ENCODE assay signal across 17 cellular contexts in the genomic region with DNA sequence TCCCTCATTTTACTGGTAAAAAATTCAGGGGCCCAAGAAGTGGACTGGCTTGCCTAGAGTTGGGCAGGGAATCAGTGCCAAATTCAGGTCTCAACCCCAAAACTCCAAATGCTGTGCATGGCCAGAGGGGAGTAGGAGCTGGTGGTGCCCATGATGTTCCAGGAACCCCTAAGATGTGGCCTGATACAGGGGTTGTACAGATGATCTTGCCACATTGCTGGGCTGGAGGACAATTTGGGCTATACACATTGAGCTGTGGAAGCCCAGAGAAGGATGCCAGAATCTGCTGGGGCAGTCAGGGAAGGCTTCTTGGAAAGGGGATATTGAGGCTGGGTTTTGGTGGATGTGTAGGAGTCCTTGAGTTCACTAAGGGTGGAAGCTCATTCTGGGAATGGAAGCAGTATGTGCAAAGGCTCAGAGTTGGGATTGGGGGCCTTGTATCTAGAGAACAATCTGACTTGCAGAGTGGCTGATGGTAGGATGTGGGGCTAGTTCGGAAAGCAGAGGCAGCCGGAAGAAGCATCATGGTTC. TPM values are rescaled to one million over a fixed set of nuclear protein-coding genes. Genes with fewer than 3 reads are reported as not detected.
"Had no signal": no experiment of that assay in that cellular context is flagged by ENCODE, and none has a peak within 500 bp of the region (broad histone marks: within the 10 kb centered on the region; RNA-seq: fewer than 3 reads in every experiment).

No MANE protein-coding gene starts in this region.

- ATAC-seq: activated CD4-positive, CD25-positive, alpha-beta regulatory T cell treated with anti-CD3 and anti-CD28 coated beads, Interleukin-2, amount 50 U/mL, for 24 hours; activated CD8-positive, alpha-beta T cell treated with anti-CD3 and anti-CD28 coated beads, Interleukin-2, amount 10 ng/mL, durations not matched to agents 7 days and 5 days; activated naive CD4-positive, alpha-beta T cell treated with anti-CD3 and anti-CD28 coated beads, Interleukin-2, amount 50 U/mL, for 72 hours; effector memory CD8-positive, alpha-beta T cell; mucosa of descending colon; right lobe of liver; stimulated activated memory B cell treated with anti-CD40 and anti-IgM and Interleukin-4, amounts not matched to agents 10 μg/mL and 1 μg/mL and 100 μg/mL, for 72 hours; upper lobe of right lung had no signal

- H3K4me1 Mint-ChIP-seq: activated CD4-positive, alpha-beta T cell treated with anti-CD3 and anti-CD28 coated beads, Interleukin-2, amount 10 ng/mL, durations not matched to agents 7 days and 5 days; naive B cell; stimulated activated memory B cell treated with anti-CD40 and anti-IgM and Interleukin-4, amounts not matched to agents 10 μg/mL and 1 μg/mL and 100 μg/mL, for 72 hours had no signal

- H3K9me3 Mint-ChIP-seq: activated CD4-positive, alpha-beta T cell treated with anti-CD3 and anti-CD28 coated beads, Interleukin-2, amount 10 ng/mL, durations not matched to agents 7 days and 5 days; activated naive CD4-positive, alpha-beta T cell treated with anti-CD3 and anti-CD28 coated beads, Interleukin-2, amount 50 U/mL, for 72 hours; dendritic cell treated with granulocyte-macrophage colony-stimulating factor and Interleukin-4, amounts not matched to agents 40 ng/mL and 50 ng/mL, for 4 days; effector memory CD8-positive, alpha-beta T cell; naive B cell; stimulated activated memory B cell treated with anti-CD40 and anti-IgM and Interleukin-4, amounts not matched to agents 10 μg/mL and 1 μg/mL and 100 μg/mL, for 72 hours; T-helper 1 cell treated with Interleukin-12 subunit alpha and Interleukin-12 subunit beta and Interleukin-4 antibody, amounts not matched to agents 30 μg/mL and 1 μg/mL, for 36 hours had no signal

- DNase-seq: activated CD4-positive, alpha-beta T cell treated with anti-CD3 and anti-CD28 coated beads, Interleukin-2, amount 10 ng/mL, durations not matched to agents 7 days and 5 days; activated CD8-positive, alpha-beta T cell treated with anti-CD3 and anti-CD28 coated beads, Interleukin-2, amount 10 ng/mL, durations not matched to agents 7 days and 5 days; activated gamma-delta T cell; effector memory CD8-positive, alpha-beta T cell; mucosa of descending colon; naive B cell; right lobe of liver; stimulated activated CD4-positive, alpha-beta T cell treated with anti-CD3 and anti-CD28 coated beads, Interleukin-4, amount 100 ng/mL, for 24 hours; testis; upper lobe of right lung had no signal

- H3K36me3 Mint-ChIP-seq: activated naive CD4-positive, alpha-beta T cell treated with anti-CD3 and anti-CD28 coated beads, Interleukin-2, amount 50 U/mL, for 72 hours; neural progenitor cell; stimulated activated memory B cell treated with anti-CD40 and anti-IgM and Interleukin-4, amounts not matched to agents 10 μg/mL and 1 μg/mL and 100 μg/mL, for 72 hours had no signal

- H3K27ac Mint-ChIP-seq: activated CD4-positive, alpha-beta T cell treated with anti-CD3 and anti-CD28 coated beads, Interleukin-2, amount 10 ng/mL, durations not matched to agents 7 days and 5 days; activated CD8-positive, alpha-beta T cell treated with anti-CD3 and anti-CD28 coated beads, Interleukin-2, amount 10 ng/mL, durations not matched to agents 7 days and 5 days; activated naive CD4-positive, alpha-beta T cell treated with anti-CD3 and anti-CD28 coated beads, Interleukin-2, amount 50 U/mL, for 72 hours; dendritic cell treated with granulocyte-macrophage colony-stimulating factor and Interleukin-4, amounts not matched to agents 40 ng/mL and 50 ng/mL, for 4 days; effector memory CD8-positive, alpha-beta T cell; naive B cell; neural progenitor cell; stimulated activated memory B cell treated with anti-CD40 and anti-IgM and Interleukin-4, amounts not matched to agents 10 μg/mL and 1 μg/mL and 100 μg/mL, for 72 hours; T-helper 1 cell treated with Interleukin-12 subunit alpha and Interleukin-12 subunit beta and Interleukin-4 antibody, amounts not matched to agents 30 μg/mL and 1 μg/mL, for 36 hours had no signal

- H3K4me3 Mint-ChIP-seq: activated CD4-positive, alpha-beta T cell treated with anti-CD3 and anti-CD28 coated beads, Interleukin-2, amount 10 ng/mL, durations not matched to agents 7 days and 5 days; activated CD8-positive, alpha-beta T cell treated with anti-CD3 and anti-CD28 coated beads, Interleukin-2, amount 10 ng/mL, durations not matched to agents 7 days and 5 days; dendritic cell treated with granulocyte-macrophage colony-stimulating factor and Interleukin-4, amounts not matched to agents 40 ng/mL and 50 ng/mL, for 4 days; effector memory CD8-positive, alpha-beta T cell; naive B cell; neural progenitor cell; stimulated activated memory B cell treated with anti-CD40 and anti-IgM and Interleukin-4, amounts not matched to agents 10 μg/mL and 1 μg/mL and 100 μg/mL, for 72 hours; T-helper 1 cell treated with Interleukin-12 subunit alpha and Interleukin-12 subunit beta and Interleukin-4 antibody, amounts not matched to agents 30 μg/mL and 1 μg/mL, for 36 hours had no signal

RNA-seq across cellular contexts. Expression of a gene that starts 38.0 kb away (rescaled TPM):
- total RNA-seq: activated CD4-positive, alpha-beta T cell treated with anti-CD3 and anti-CD28 coated beads, Interleukin-2, amount 10 ng/mL, durations not matched to agents 7 days and 5 days; activated CD8-positive, alpha-beta T cell treated with anti-CD3 and anti-CD28 coated beads, Interleukin-2, amount 10 ng/mL, durations not matched to agents 7 days and 5 days; activated naive CD4-positive, alpha-beta T cell treated with anti-CD3 and anti-CD28 coated beads, Interleukin-2, amount 50 U/mL, for 72 hours; cerebellum; upper lobe of right lung had no signal
